ENCODE assay signal across 11 cellular contexts in genomic region chr4:150579591-150580234, GRCh38. TPM values are rescaled to one million over a fixed set of nuclear protein-coding genes. Genes with fewer than 3 reads are reported as not detected.
DNase-seq lines count a peak whose midpoint lies in the region; ATAC-seq and TF ChIP-seq lines count a peak whose summit lies in the region.
"Had no signal": no experiment of that assay in that cellular context is flagged by ENCODE, and none has a peak within 500 bp of the region (broad histone marks: within the 10 kb centered on the region; RNA-seq: fewer than 3 reads in every experiment).

No MANE protein-coding gene starts in this region.

- H3K9me3 Mint-ChIP-seq in glutamatergic neuron (ENCODE audit: unreplicated experiment), result peaks cover 15% of the 10 kb centered on the region
- H3K9me3 Mint-ChIP-seq in natural killer cell, result no peaks in the 10 kb centered on the region

- H3K27me3 Mint-ChIP-seq in glutamatergic neuron (ENCODE audit: unreplicated experiment), result peaks cover 12% of the 10 kb centered on the region
- no peaks in the 10 kb centered on the region for H3K27me3 Mint-ChIP-seq in natural killer cell (ENCODE audit: low read depth in 2 of 2)

- in situ Hi-C loops in ACHN (cut with HindIII; ENCODE audit: low pct_ligation_motif_present, low pct_unique_long_range_greater_than_20kb, low sequenced_read_pairs), result no loop called here

- no peaks in the 10 kb centered on the region for H3K9me2 ChIP-seq in neural cell (ENCODE audit: insufficient read depth, low read length)

- peak overlapping the region; percentile 54 for H3K4me3 ChIP-seq in neural cell (ENCODE audit: low read length)

- TF ChIP-seq EP300 in neural cell (conservative IDR thresholded peaks at IDR 0.05; ENCODE audit: poor library complexity, severe bottlenecking), result no peak

- H3K27ac Mint-ChIP-seq in glutamatergic neuron (ENCODE audit: unreplicated experiment) (peak overlapping the region; percentile 78), natural killer cell (no peak overlapping the region)

- H3K4me3 Mint-ChIP-seq in glutamatergic neuron (ENCODE audit: unreplicated experiment), result peak overlapping the region; percentile 97
- no peak overlapping the region for H3K4me3 Mint-ChIP-seq in natural killer cell

- H3K27ac ChIP-seq in neural cell (ENCODE audit: low read length), result no peak overlapping the region

- peaks cover 99% of the 10 kb centered on the region for H3K27me3 ChIP-seq in neural cell (ENCODE audit: insufficient read depth, low read depth, low read length)

- no peak overlapping the region for H3K4me2 ChIP-seq in neural cell (ENCODE audit: low read length)

- no peak for TF ChIP-seq RAD21 in neural cell (conservative IDR thresholded peaks at IDR 0.05)

- H4K20me1 ChIP-seq in neural cell (ENCODE audit: insufficient read depth), result no peaks in the 10 kb centered on the region

- ATAC-seq in SK-N-SH treated with all-trans-retinoic acid at 6 μM for 48 hours (peak; percentile 20), natural killer cell (no peak)
- ATAC-seq: left lobe of liver had no signal

- H3K4me1 Mint-ChIP-seq in glutamatergic neuron (ENCODE audit: low read depth, unreplicated experiment) (peaks cover 31% of the 10 kb centered on the region), natural killer cell (peaks cover 0 to 5% of the 10 kb centered on the region in 2 donors)

- H3K9ac ChIP-seq in neural cell (ENCODE audit: low read length), result no peak overlapping the region

- DNase-seq in ACHN (peak; percentile 58), glutamatergic neuron (peak; percentile 57), natural killer cell (no peak), germinal center (ENCODE audit: low spot score) (no peak), occipital lobe (lab: John Stamatoyannopoulos, UW) (no peak), OCI-M1 (lab: John Stamatoyannopoulos, UW) (no peak)
- DNase-seq: NCI-H1417 treated with DMSO at 0.1 percent for 48 hours, T-helper 1 cell had no signal

- H2AFZ ChIP-seq in neural cell (ENCODE audit: low read depth, low read length), result no peak overlapping the region

- H3K9me3 ChIP-seq in neural cell (ENCODE audit: low read length), result no peaks in the 10 kb centered on the region

- H3K79me2 ChIP-seq in neural cell (replicated peaks; ENCODE audit: insufficient read depth, low read length), result no peaks in the 10 kb centered on the region

- intact Hi-C loops in natural killer cell (cut with micrococcal nuclease), result no loop called here

- H3K36me3 Mint-ChIP-seq in glutamatergic neuron (ENCODE audit: unreplicated experiment) (no peaks in the 10 kb centered on the region), natural killer cell (peaks cover 7% of the 10 kb centered on the region)

- no peaks in the 10 kb centered on the region for H3K36me3 ChIP-seq in neural cell (ENCODE audit: insufficient read depth, low read length)

- no peaks in the 10 kb centered on the region for H3F3A ChIP-seq in neural cell (ENCODE audit: insufficient read depth, low read length, poor library complexity, severe bottlenecking)

- TF ChIP-seq CTCF in glutamatergic neuron (IDR thresholded peaks at IDR 0.05; ENCODE audit: partially characterized antibody, unreplicated experiment) (no peak), neural cell (IDR thresholded peaks at IDR 0.05; ENCODE audit: poor library complexity, severe bottlenecking) (no peak), natural killer cell (IDR thresholded peaks at IDR 0.05) (no peak)

TF ChIP-seq in SK-N-SH treated with all-trans-retinoic acid at 6 μM for 48 hours, 23 proteins besides CTCF, POLR2A, EP300 and RAD21:
- TF ChIP-seq ZFP30 (CRISPR knock-in tag; IDR thresholded peaks at IDR 0.05) (no peak), ZFP3 (CRISPR knock-in tag; IDR thresholded peaks at IDR 0.05) (0 out of 2 replicates have a peak, but pooled peaks have one; percentile 12), PPARA (CRISPR knock-in tag; IDR thresholded peaks at IDR 0.05; ENCODE audit: borderline replicate concordance) (no peak)

TF ChIP-seq in neural cell, 6 proteins besides CTCF, POLR2A, EP300 and RAD21:
- TF ChIP-seq TAF1 (IDR thresholded peaks at IDR 0.05; ENCODE audit: low read depth) (no peak), EZH2 (IDR thresholded peaks at IDR 0.05; ENCODE audit: borderline replicate concordance, insufficient read depth, low read length, poor library complexity, severe bottlenecking) (peak; percentile 91), POLR2AphosphoS5 (IDR thresholded peaks at IDR 0.05) (peak; percentile 38), REST (IDR thresholded peaks at IDR 0.05; ENCODE audit: borderline replicate concordance) (no peak)

RNA-seq across cellular contexts. Expression of gene MAB21L2, which starts 2.2 kb away (rescaled TPM):
- total RNA-seq in glutamatergic neuron (ENCODE audit: unreplicated experiment), result 3.4 TPM
- 0.92 and 1.6 TPM in 2 replicates for polyA plus RNA-seq in neural cell
- 2.2 and 4.6 TPM in 2 replicates for polyA minus RNA-seq in neural cell
- not detected for total RNA-seq in natural killer cell
- not detected for total RNA-seq in occipital lobe

Comparison
In these comparisons a context has a peak if more than half of its experiments do, and no peak if none do; other contexts are left out.
1. DNase-seq: peak in ACHN (single experiment) and glutamatergic neuron (single experiment); none in natural killer cell (single experiment), germinal center (single experiment), occipital lobe (single experiment) and OCI-M1 (single experiment).